21 cellular contexts compared by ENCODE assay signal in the genomic region with DNA sequence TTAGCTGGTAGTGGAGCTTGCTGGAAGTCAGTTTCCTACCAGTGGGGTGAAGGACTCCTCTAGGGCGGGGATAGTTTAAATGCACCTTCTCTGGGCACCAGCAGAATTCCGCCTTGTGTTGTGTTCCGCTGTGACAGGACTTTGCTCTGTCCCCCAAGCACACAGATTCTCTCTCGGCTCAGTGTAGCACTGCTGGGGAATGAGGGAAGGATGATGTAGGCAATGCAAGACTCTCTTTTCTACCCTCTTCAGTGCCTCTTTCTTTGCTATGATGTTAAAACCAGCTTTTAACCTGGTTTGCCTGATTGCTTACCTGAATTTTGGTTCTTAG.
DNase-seq lines count a peak whose midpoint lies in the region; ATAC-seq and TF ChIP-seq lines count a peak whose summit lies in the region.
"Had no signal": no experiment of that assay in that cellular context is flagged by ENCODE, and none has a peak within 500 bp of the region (broad histone marks: within the 10 kb centered on the region; RNA-seq: fewer than 3 reads in every experiment).

No MANE protein-coding gene starts in this region.

- no peaks in the 10 kb centered on the region for H3K27me3 ChIP-seq in H9 (ENCODE audit: insufficient read depth, low read length)
- no peaks in the 10 kb centered on the region for H3K27me3 ChIP-seq in right lobe of liver
- H3K27me3 ChIP-seq: BE2C; BLaER1 treated with 17β-estradiol and CSF1 and Interleukin-3, amounts not matched to agents 10 nM and 100 nM had no signal

- no peak overlapping the region for H2BK120ac ChIP-seq in H9 (ENCODE audit: low read depth, low read length, poor library complexity, severe bottlenecking)

- H3K4me3 Mint-ChIP-seq in H9 = no peak overlapping the region
- H3K4me3 Mint-ChIP-seq: CD14-positive monocyte; CD4-positive, alpha-beta T cell; CD8-positive, alpha-beta memory T cell had no signal

- H4K91ac ChIP-seq in H9 (ENCODE audit: insufficient read length, low read depth, low read length) = no peak overlapping the region

- no peak overlapping the region for H3K56ac ChIP-seq in H9 (ENCODE audit: insufficient read length, low read depth, low read length)

- H4K5ac ChIP-seq in H9 (ENCODE audit: insufficient read length, low read depth, low read length) = no peak overlapping the region

- H2BK12ac ChIP-seq in H9 (ENCODE audit: insufficient read length, low read depth, low read length) = no peak overlapping the region

- H3K4me2 ChIP-seq in H9 (ENCODE audit: insufficient read depth, insufficient read length, low read length) = no peak overlapping the region
- H3K4me2 ChIP-seq: A549; BLaER1 treated with 17β-estradiol and CSF1 and Interleukin-3, amounts not matched to agents 10 nM and 100 nM had no signal

- WGBS in H9 (ENCODE audit: extremely low coverage, insufficient read length, low lambda C conversion rate) = no CpG with 5 or more reads among the region's 4 CpGs
- WGBS in right lobe of liver (ENCODE audit: insufficient coverage, low coverage, low lambda C conversion rate, missing lambda C conversion rate) = 46% methylated on average over 3 of the region's 4 CpGs

- no peaks in the 10 kb centered on the region for H3K9me3 Mint-ChIP-seq in H9
- H3K9me3 Mint-ChIP-seq: CD14-positive monocyte; CD4-positive, alpha-beta T cell had no signal

- no peak for TF ChIP-seq POLR2A in right lobe of liver (IDR thresholded peaks at IDR 0.05)

- intact Hi-C loops in right lobe of liver (cut with DNase I) = no loop called here

- no peak overlapping the region for H3T11ph ChIP-seq in H9 (ENCODE audit: low read length)

- no peak overlapping the region for H3K18ac ChIP-seq in H9 (ENCODE audit: insufficient read length, low read depth, low read length)

- no peaks in the 10 kb centered on the region for H3K27me3 Mint-ChIP-seq in H9 (ENCODE audit: low read depth)
- H3K27me3 Mint-ChIP-seq: CD4-positive, alpha-beta T cell; CD8-positive, alpha-beta memory T cell had no signal

- no peak overlapping the region for H4K8ac ChIP-seq in H9 (replicated peaks; ENCODE audit: insufficient read length, low read depth, low read length)

- no peaks in the 10 kb centered on the region for H3K79me2 ChIP-seq in H9 (ENCODE audit: insufficient read depth, low read length)

- no peak overlapping the region for H3K9ac ChIP-seq in H9 (ENCODE audit: extremely low read depth, insufficient read length, low read length)
- H3K9ac ChIP-seq: BLaER1 treated with 17β-estradiol and CSF1 and Interleukin-3, amounts not matched to agents 10 nM and 100 nM had no signal

- H2AK5ac ChIP-seq in H9 (ENCODE audit: insufficient read length, low read length) = no peak overlapping the region

- H3K14ac ChIP-seq in H9 (ENCODE audit: insufficient read depth, low read length) = peak overlapping the region; percentile 51; the same call in 1 of the 2 replicates

- no peak overlapping the region for H3K23ac ChIP-seq in H9 (ENCODE audit: insufficient read length, low read depth, low read length)

- no peaks in the 10 kb centered on the region for H3K36me3 Mint-ChIP-seq in H9 (ENCODE audit: insufficient read depth in 1 of 3, low read depth in 3 of 3)
- H3K36me3 Mint-ChIP-seq: CD8-positive, alpha-beta memory T cell had no signal

- no peak overlapping the region for H3K27ac ChIP-seq in H9 (ENCODE audit: insufficient read length, low read depth, low read length)
- peak overlapping the region in 2 of 3 donors; percentile 14 to 51 for H3K27ac ChIP-seq in right lobe of liver
- H3K27ac ChIP-seq: A549; BLaER1 treated with 17β-estradiol and CSF1 and Interleukin-3, amounts not matched to agents 10 nM and 100 nM had no signal

- TF ChIP-seq CTCF in H9 (conservative IDR thresholded peaks at IDR 0.05) (no peak), right lobe of liver (IDR thresholded peaks at IDR 0.05) (no peak)

- peaks cover 13 to 18% of the 10 kb centered on the region in 2 experiments for H3K4me1 Mint-ChIP-seq in H9
- H3K4me1 Mint-ChIP-seq: CD8-positive, alpha-beta memory T cell had no signal

- H3K36me3 ChIP-seq in right lobe of liver = no peaks in the 10 kb centered on the region
- H3K36me3 ChIP-seq: BE2C had no signal

- DNase-seq in H9 (no peak), left lobe of liver (ENCODE audit: low spot score) (no peak), right lobe of liver (peak in 1 of 3 donors; percentile 55), NCI-H510A treated with DMSO at 0.1 percent for 48 hours (lab: John Stamatoyannopoulos, UW) (no peak)
- DNase-seq: 8988T; ACHN; AML-193; BE2C; CD4-positive, alpha-beta T cell; CD8-positive, alpha-beta memory T cell; DMS 273 treated with DMSO at 0.1 percent for 48 hours; DMS79; GDM1; GOT3; HCEC 1CT had no signal

- peak overlapping the region in 1 of 3 donors; percentile 12 for H3K4me3 ChIP-seq in right lobe of liver
- H3K4me3 ChIP-seq: A549; BLaER1 treated with 17β-estradiol and CSF1 and Interleukin-3, amounts not matched to agents 10 nM and 100 nM; GM12878 had no signal

- no peaks in the 10 kb centered on the region for H3K79me1 ChIP-seq in H9 (ENCODE audit: insufficient read depth, low read depth, low read length, poor library complexity, severe bottlenecking)

- no peaks in the 10 kb centered on the region for H3K4me1 ChIP-seq in H9 (ENCODE audit: insufficient read depth, low read length)
- H3K4me1 ChIP-seq in right lobe of liver = peaks cover 0 to 16% (median 5%) of the 10 kb centered on the region in 4 donors
- H3K4me1 ChIP-seq: A549; BE2C; BLaER1 treated with 17β-estradiol and CSF1 and Interleukin-3, amounts not matched to agents 10 nM and 100 nM had no signal

- no peak overlapping the region for H2BK15ac ChIP-seq in H9 (ENCODE audit: low read depth, low read length)

- H2AFZ ChIP-seq in H9 (ENCODE audit: low read length) = no peak overlapping the region

- ATAC-seq in left lobe of liver = peak; percentile 77
- ATAC-seq in right lobe of liver = peak; percentile 69 to 82 (median 78)
- no peak for ATAC-seq in HG03039 (IDR thresholded peaks at IDR 0.05; ENCODE audit: unreplicated experiment)
- no peak for ATAC-seq in HG02870 (IDR thresholded peaks at IDR 0.05; ENCODE audit: unreplicated experiment)
- ATAC-seq: A549, GM12878 had no signal

- H3K23me2 ChIP-seq in H9 (ENCODE audit: insufficient read length, low read depth, low read length, poor library complexity, severe bottlenecking) = no peaks in the 10 kb centered on the region

- no peak overlapping the region for H2BK20ac ChIP-seq in H9 (ENCODE audit: low read depth, low read length, poor library complexity, severe bottlenecking)

- H4K20me1 ChIP-seq in H9 (ENCODE audit: control insufficient read depth, insufficient read depth, insufficient read length) = no peaks in the 10 kb centered on the region
- H4K20me1 ChIP-seq: BLaER1 treated with 17β-estradiol and CSF1 and Interleukin-3, amounts not matched to agents 10 nM and 100 nM had no signal

- H2BK5ac ChIP-seq in H9 (ENCODE audit: insufficient read length, low read length) = no peak overlapping the region

- peak overlapping the region in 1 of 3 experiments; percentile 50; a peak in 3 of 7 replicates for H3K27ac Mint-ChIP-seq in H9
- H3K27ac Mint-ChIP-seq: CD4-positive, alpha-beta T cell; CD8-positive, alpha-beta memory T cell had no signal

- no peak overlapping the region for H3K4ac ChIP-seq in H9 (ENCODE audit: low read depth, low read length)

- H3K9me3 ChIP-seq in H9 (ENCODE audit: control insufficient read depth, low read depth, low read length) (no peaks in the 10 kb centered on the region), right lobe of liver (no peaks in the 10 kb centered on the region)
- H3K9me3 ChIP-seq: A549; BE2C; BLaER1 treated with 17β-estradiol and CSF1 and Interleukin-3, amounts not matched to agents 10 nM and 100 nM had no signal

Comparison
In these comparisons a context has a peak if more than half of its experiments do, and no peak if none do; other contexts are left out.
1. ATAC-seq: peak in left lobe of liver (single experiment) and right lobe of liver (4 of 4); none in HG03039 (single experiment) and HG02870 (single experiment).